In genomic region chr12:112979281-112979680, GRCh38 we compare ENCODE assay signal across 8 cellular contexts. TPM values are rescaled to one million over a fixed set of nuclear protein-coding genes. Genes with fewer than 3 reads are reported as not detected.
A peak's percentile ranks its signal among the peaks of the same experiment; 100 is the strongest.
DNase-seq lines count a peak whose midpoint lies in the region; ATAC-seq and TF ChIP-seq lines count a peak whose summit lies in the region.
"Had no signal": no experiment of that assay in that cellular context is flagged by ENCODE, and none has a peak within 500 bp of the region (broad histone marks: within the 10 kb centered on the region; RNA-seq: fewer than 3 reads in every experiment).

No MANE protein-coding gene starts in this region.

- peak; percentile 68 for DNase-seq in activated CD4-positive, alpha-beta T cell treated with anti-CD3 and anti-CD28 coated beads, Interleukin-2, amount 10 ng/mL, durations not matched to agents 7 days and 5 days
- DNase-seq in heart left ventricle (peak in 3 of 5 donors; percentile 23 to 39 (median 27)), mucosa of gallbladder (ENCODE audit: low spot score) (no peak), GM19240 (ENCODE audit: insufficient read length, low spot score) (no peak)
- peak in 4 of 6 experiments; percentile 4 to 46 (median 32) for DNase-seq in stimulated activated naive CD4-positive, alpha-beta T cell (lab: John Stamatoyannopoulos, UW)

- TF ChIP-seq CTCF in heart left ventricle (IDR thresholded peaks at IDR 0.05), result no peak

- peaks cover 24% of the 10 kb centered on the region for H3K9me3 Mint-ChIP-seq in activated CD4-positive, alpha-beta T cell treated with anti-CD3 and anti-CD28 coated beads, Interleukin-2, amount 10 ng/mL, durations not matched to agents 7 days and 5 days

- H3K4me1 ChIP-seq in heart left ventricle, result peaks cover 0 to 36% (median 12%) of the 10 kb centered on the region in 12 donors

- ATAC-seq in GM21786 (IDR thresholded peaks at IDR 0.05; ENCODE audit: unreplicated experiment) (peak; percentile 38), heart left ventricle (peak in 3 of 4 donors; percentile 49 to 70 (median 66)), HG03108 (IDR thresholded peaks at IDR 0.05; ENCODE audit: unreplicated experiment) (no peak)

- H3K4me1 Mint-ChIP-seq in activated CD4-positive, alpha-beta T cell treated with anti-CD3 and anti-CD28 coated beads, Interleukin-2, amount 10 ng/mL, durations not matched to agents 7 days and 5 days, result peaks cover 57% of the 10 kb centered on the region

- no peak for TF ChIP-seq POLR2A in heart left ventricle (IDR thresholded peaks at IDR 0.05)

- H3K4me3 ChIP-seq in heart left ventricle, result peak overlapping the region; percentile 19 to 90 (median 64)
- H3K4me3 ChIP-seq: SK-N-MC had no signal

- no peaks in the 10 kb centered on the region for H3K27me3 Mint-ChIP-seq in activated CD4-positive, alpha-beta T cell treated with anti-CD3 and anti-CD28 coated beads, Interleukin-2, amount 10 ng/mL, durations not matched to agents 7 days and 5 days

- intact Hi-C loops in heart left ventricle (cut with DNase I), result loop anchor here in 3 of 10 donors (5.0 to 10.0 kb wide), 3 partner anchors 42 to 77 kb away; partner anchors contain the start of genes OAS1 (in 1 of the 3) and OAS3 (in 1 of the 3)

- H3K36me3 ChIP-seq in heart left ventricle, result peaks cover 0 to 8% (median 0%) of the 10 kb centered on the region in 9 donors

- H3K36me3 Mint-ChIP-seq in activated CD4-positive, alpha-beta T cell treated with anti-CD3 and anti-CD28 coated beads, Interleukin-2, amount 10 ng/mL, durations not matched to agents 7 days and 5 days (ENCODE audit: low read depth), result peaks cover 62% of the 10 kb centered on the region

- POLR2A ChIA-PET in activated CD4-positive, alpha-beta T cell treated with anti-CD3 and anti-CD28 coated beads, Interleukin-2, amount 10 ng/mL, durations not matched to agents 7 days and 5 days (lab: Charles Lee), result interaction anchor here (0.7 to 2.7 kb wide), 5 partner anchors 9 to 340 kb away, joined by 4 to 39 read pairs (median 14); partner anchors contain the start of genes OAS1 and OAS3

- no peaks in the 10 kb centered on the region for H3K27me3 ChIP-seq in heart left ventricle

- H3K27ac Mint-ChIP-seq in activated CD4-positive, alpha-beta T cell treated with anti-CD3 and anti-CD28 coated beads, Interleukin-2, amount 10 ng/mL, durations not matched to agents 7 days and 5 days, result peak overlapping the region; percentile 99

- CTCF ChIA-PET in activated CD4-positive, alpha-beta T cell treated with anti-CD3 and anti-CD28 coated beads, Interleukin-2, amount 10 ng/mL, durations not matched to agents 7 days and 5 days (lab: Charles Lee), result interaction anchor here (0.6 to 3.2 kb wide), 6 partner anchors 9 to 779 kb away, joined by 3 to 45 read pairs (median 9); partner anchors contain the start of gene OAS1

- peaks cover 0 to 33% (median 4%) of the 10 kb centered on the region in 12 donors for H3K9me3 ChIP-seq in heart left ventricle

- peak overlapping the region; percentile 54 to 98 (median 87) for H3K27ac ChIP-seq in heart left ventricle
- H3K27ac ChIP-seq: SK-N-MC had no signal

- 37 to 50% (median 41%) methylated on average over 4 of the region's 4 CpGs for WGBS in heart left ventricle, 4 donors

- peak overlapping the region; percentile 84 for H3K4me3 Mint-ChIP-seq in activated CD4-positive, alpha-beta T cell treated with anti-CD3 and anti-CD28 coated beads, Interleukin-2, amount 10 ng/mL, durations not matched to agents 7 days and 5 days

RNA-seq across cellular contexts. Expression of gene OAS2, which starts 1.0 kb away (rescaled TPM):
- 100 to 1,000 TPM; 294 to 420 TPM for total RNA-seq in activated CD4-positive, alpha-beta T cell treated with anti-CD3 and anti-CD28 coated beads, Interleukin-2, amount 10 ng/mL, durations not matched to agents 7 days and 5 days
- 10 to 100 TPM in 4 of 9 donors, 1 to 10 TPM in 5; 6.0 to 46.1 (median 9.8) TPM for total RNA-seq in heart left ventricle
- polyA plus RNA-seq in heart left ventricle, result 1 to 10 TPM; 3.8 to 4.2 TPM
- total RNA-seq in mucosa of gallbladder, result 5.8 TPM

RNA-seq across cellular contexts. Expression of gene OAS3, which starts 41.0 kb away (rescaled TPM):
- 100 to 1,000 TPM; 202 to 204 TPM for total RNA-seq in activated CD4-positive, alpha-beta T cell treated with anti-CD3 and anti-CD28 coated beads, Interleukin-2, amount 10 ng/mL, durations not matched to agents 7 days and 5 days
- total RNA-seq in heart left ventricle (10 to 100 TPM in 4 of 9 donors, 1 to 10 TPM in 5; 5.7 to 45.1 (median 10.0) TPM), mucosa of gallbladder (11.9 TPM)
- polyA plus RNA-seq in heart left ventricle, result 1 to 10 TPM; 4.1 to 4.6 TPM

Comparison
In these comparisons a context has a peak if more than half of its experiments do, and no peak if none do; other contexts are left out.
1. DNase-seq: peak in activated CD4-positive, alpha-beta T cell treated with anti-CD3 and anti-CD28 coated beads, Interleukin-2, amount 10 ng/mL, durations not matched to agents 7 days and 5 days (single experiment), heart left ventricle (3 of 5) and stimulated activated naive CD4-positive, alpha-beta T cell (4 of 6); none in mucosa of gallbladder (single experiment) and GM19240 (single experiment).
2. RNA of gene OAS2, which starts 1.0 kb away (total RNA-seq): 294 to 420 TPM in activated CD4-positive, alpha-beta T cell treated with anti-CD3 and anti-CD28 coated beads, Interleukin-2, amount 10 ng/mL, durations not matched to agents 7 days and 5 days; 6.0 to 46.1 TPM in heart left ventricle and 5.8 TPM in mucosa of gallbladder (single experiment); every median in the first group is over 4 times any median in the second.
3. RNA of gene OAS3, which starts 41.0 kb away (total RNA-seq): 202 to 204 TPM in activated CD4-positive, alpha-beta T cell treated with anti-CD3 and anti-CD28 coated beads, Interleukin-2, amount 10 ng/mL, durations not matched to agents 7 days and 5 days; 11.9 TPM in mucosa of gallbladder (single experiment) and 5.7 to 45.1 TPM in heart left ventricle; every median in the first group is over 4 times any median in the second.